In genomic region chr13:76440568-76440967, GRCh38 we compare ENCODE assay signal across 13 cellular contexts.
DNase-seq lines count a peak whose midpoint lies in the region; ATAC-seq and FAIRE-seq lines count a peak whose summit lies in the region.
"Had no signal": no experiment of that assay in that cellular context is flagged by ENCODE, and none has a peak within 500 bp of the region (broad histone marks: within the 10 kb centered on the region; RNA-seq: fewer than 3 reads in every experiment).

No MANE protein-coding gene starts in this region.

- H3K27ac ChIP-seq in Karpas-422 (ENCODE audit: low read length) (no peak overlapping the region), neuronal stem cell (replicated peaks; ENCODE audit: low read length) (no peak overlapping the region)
- H3K27ac ChIP-seq: upper lobe of right lung had no signal

- DNase-seq in Karpas-422 (peak; percentile 72), neuronal stem cell (ENCODE audit: low spot score) (no peak), HTR-8/SVneo (ENCODE audit: insufficient read length, low spot score) (no peak), NCI-H1694 (lab: John Stamatoyannopoulos, UW) (no peak)
- no peak for DNase-seq in stimulated activated CD8-positive, alpha-beta memory T cell treated with anti-CD3 and anti-CD28 coated beads, Interleukin-4, amount 100 ng/mL, for 48 hours
- no peak for DNase-seq in activated CD8-positive, alpha-beta T cell treated with anti-CD3 and anti-CD28 coated beads, Interleukin-2, amount 10 ng/mL, durations not matched to agents 7 days and 5 days
- DNase-seq: foreskin melanocyte; stimulated activated CD4-positive, alpha-beta T cell treated with anti-CD3 and anti-CD28 coated beads, Interleukin-4, amount 100 ng/mL, for 24 hours; upper lobe of right lung had no signal

- no peak overlapping the region for H2BK120ac ChIP-seq in neuronal stem cell (ENCODE audit: low read depth, low read length)

- H2BK15ac ChIP-seq in neuronal stem cell (ENCODE audit: low read length) = no peak overlapping the region

- no peaks in the 10 kb centered on the region for H3K4me1 Mint-ChIP-seq in activated CD8-positive, alpha-beta T cell treated with anti-CD3 and anti-CD28 coated beads, Interleukin-2, amount 10 ng/mL, durations not matched to agents 7 days and 5 days (ENCODE audit: low read depth)
- H3K4me1 Mint-ChIP-seq: brain had no signal

- H3K9me3 ChIP-seq in Karpas-422 (ENCODE audit: low read length) (no peaks in the 10 kb centered on the region), neuronal stem cell (replicated peaks in 1 of 2; ENCODE audit: control insufficient read depth in 2 of 2, insufficient read depth in 1 of 2, low read depth in 1 of 2, low read length in 2 of 2) (no peaks in the 10 kb centered on the region)
- H3K9me3 ChIP-seq: upper lobe of right lung had no signal

- no peak overlapping the region for H3K9ac ChIP-seq in Karpas-422 (ENCODE audit: low read length)
- H3K9ac ChIP-seq in neuronal stem cell (ENCODE audit: low read depth, low read length, poor library complexity) = no peak overlapping the region

- no peak overlapping the region for H4K8ac ChIP-seq in neuronal stem cell (ENCODE audit: low read depth, low read length)

- no peak overlapping the region for H3K18ac ChIP-seq in neuronal stem cell (ENCODE audit: low read length)

- H3K9me2 ChIP-seq in Karpas-422 (replicated peaks; ENCODE audit: insufficient read depth, low read length) = 0 out of 2 replicates have a peak, but pooled peaks cover 3% of the 10 kb centered on the region

- no peak overlapping the region for H2BK12ac ChIP-seq in neuronal stem cell (ENCODE audit: low read length)

- peaks cover 11% of the 10 kb centered on the region for H3K4me1 ChIP-seq in Karpas-422 (ENCODE audit: low read length)
- no peaks in the 10 kb centered on the region for H3K4me1 ChIP-seq in neuronal stem cell (ENCODE audit: control insufficient read depth in 2 of 2, insufficient read depth in 1 of 2, low read depth in 1 of 2, low read length in 2 of 2)
- H3K4me1 ChIP-seq: upper lobe of right lung had no signal

- no peak overlapping the region for H2BK5ac ChIP-seq in neuronal stem cell (ENCODE audit: low read length)

- H3K36me3 ChIP-seq in Karpas-422 (ENCODE audit: insufficient read depth, low read length) (no peaks in the 10 kb centered on the region), neuronal stem cell (replicated peaks in 1 of 2; ENCODE audit: control insufficient read depth in 2 of 2, insufficient read depth in 2 of 2, low read length in 2 of 2) (no peaks in the 10 kb centered on the region)
- H3K36me3 ChIP-seq: upper lobe of right lung had no signal

- no peak overlapping the region; the same call in 1 of the 2 replicates for H2AFZ ChIP-seq in Karpas-422 (ENCODE audit: low read length)
- H2AFZ ChIP-seq in neuronal stem cell (ENCODE audit: low read length) = peak overlapping the region; percentile 39

- H3K14ac ChIP-seq in neuronal stem cell (ENCODE audit: low read length) = no peak overlapping the region

- CTCF ChIA-PET in activated CD8-positive, alpha-beta T cell treated with anti-CD3 and anti-CD28 coated beads, Interleukin-2, amount 10 ng/mL, durations not matched to agents 7 days and 5 days (lab: Charles Lee) = no interaction called here

- no peak overlapping the region for H3K4ac ChIP-seq in neuronal stem cell (ENCODE audit: low read length)

- H3K27me3 Mint-ChIP-seq in activated CD8-positive, alpha-beta T cell treated with anti-CD3 and anti-CD28 coated beads, Interleukin-2, amount 10 ng/mL, durations not matched to agents 7 days and 5 days (ENCODE audit: low read depth) = no peaks in the 10 kb centered on the region
- H3K27me3 Mint-ChIP-seq: brain had no signal

- no peak overlapping the region for H4K91ac ChIP-seq in neuronal stem cell (ENCODE audit: low read depth, low read length, poor library complexity)

- H3K27me3 ChIP-seq in Karpas-422 (ENCODE audit: low read length) (no peaks in the 10 kb centered on the region), neuronal stem cell (ENCODE audit: control insufficient read depth in 3 of 3, insufficient read depth in 3 of 3, low read depth in 1 of 3, low read length in 3 of 3) (no peaks in the 10 kb centered on the region)
- H3K27me3 ChIP-seq: upper lobe of right lung had no signal

- POLR2A ChIA-PET in activated CD8-positive, alpha-beta T cell treated with anti-CD3 and anti-CD28 coated beads, Interleukin-2, amount 10 ng/mL, durations not matched to agents 7 days and 5 days (lab: Charles Lee) = no interaction called here

- no peak overlapping the region for H3K23ac ChIP-seq in neuronal stem cell (ENCODE audit: low read depth, low read length, poor library complexity)

- H3K27ac Mint-ChIP-seq in activated CD8-positive, alpha-beta T cell treated with anti-CD3 and anti-CD28 coated beads, Interleukin-2, amount 10 ng/mL, durations not matched to agents 7 days and 5 days = no peak overlapping the region

- no CpG with 5 or more reads among the region's 3 CpGs for WGBS in neuronal stem cell (ENCODE audit: extremely low coverage in 2 of 2, insufficient read length in 2 of 2, insufficient replicate concordance in 1 of 2), 2 donors

- H2AK5ac ChIP-seq in neuronal stem cell (ENCODE audit: low read depth, low read length) = no peak overlapping the region

- ATAC-seq in GM19043 (IDR thresholded peaks at IDR 0.05; ENCODE audit: low read depth, unreplicated experiment) (peak; percentile 87), HG02763 (IDR thresholded peaks at IDR 0.05; ENCODE audit: unreplicated experiment) (peak; percentile 91)
- no peak for ATAC-seq in activated CD8-positive, alpha-beta T cell treated with anti-CD3 and anti-CD28 coated beads, Interleukin-2, amount 10 ng/mL, durations not matched to agents 7 days and 5 days
- ATAC-seq: upper lobe of right lung had no signal

- no peaks in the 10 kb centered on the region for H3K79me1 ChIP-seq in neuronal stem cell (ENCODE audit: low read depth, low read length)

- FAIRE-seq in HTR-8/SVneo (lab: Jason Lieb, UNC) = no peak
- FAIRE-seq: RCC 7860 had no signal

- H3K36me3 Mint-ChIP-seq in activated CD8-positive, alpha-beta T cell treated with anti-CD3 and anti-CD28 coated beads, Interleukin-2, amount 10 ng/mL, durations not matched to agents 7 days and 5 days (ENCODE audit: low read depth) = no peaks in the 10 kb centered on the region
- H3K36me3 Mint-ChIP-seq: brain had no signal

- H3K4me3 ChIP-seq in Karpas-422 (ENCODE audit: low read length) (no peak overlapping the region), neuronal stem cell (ENCODE audit: low read length in 2 of 2) (no peak overlapping the region)
- H3K4me3 ChIP-seq: upper lobe of right lung had no signal

- H3K4me2 ChIP-seq in Karpas-422 (ENCODE audit: low read depth, low read length, poor library complexity, severe bottlenecking) = no peak overlapping the region
- no peak overlapping the region for H3K4me2 ChIP-seq in neuronal stem cell (ENCODE audit: insufficient read depth, low read length, poor library complexity, severe bottlenecking)

- no peaks in the 10 kb centered on the region for H3K9me3 Mint-ChIP-seq in activated CD8-positive, alpha-beta T cell treated with anti-CD3 and anti-CD28 coated beads, Interleukin-2, amount 10 ng/mL, durations not matched to agents 7 days and 5 days (ENCODE audit: insufficient read depth)

- H4K20me1 ChIP-seq in Karpas-422 (ENCODE audit: insufficient read depth, low read depth, low read length) = no peaks in the 10 kb centered on the region

- no peak overlapping the region for H3K4me3 Mint-ChIP-seq in activated CD8-positive, alpha-beta T cell treated with anti-CD3 and anti-CD28 coated beads, Interleukin-2, amount 10 ng/mL, durations not matched to agents 7 days and 5 days
- H3K4me3 Mint-ChIP-seq: brain had no signal

- H3K79me2 ChIP-seq in Karpas-422 (ENCODE audit: low read length) = no peaks in the 10 kb centered on the region
